Comparison of ENCODE assay signal across 1 cellular context in the genomic region with DNA sequence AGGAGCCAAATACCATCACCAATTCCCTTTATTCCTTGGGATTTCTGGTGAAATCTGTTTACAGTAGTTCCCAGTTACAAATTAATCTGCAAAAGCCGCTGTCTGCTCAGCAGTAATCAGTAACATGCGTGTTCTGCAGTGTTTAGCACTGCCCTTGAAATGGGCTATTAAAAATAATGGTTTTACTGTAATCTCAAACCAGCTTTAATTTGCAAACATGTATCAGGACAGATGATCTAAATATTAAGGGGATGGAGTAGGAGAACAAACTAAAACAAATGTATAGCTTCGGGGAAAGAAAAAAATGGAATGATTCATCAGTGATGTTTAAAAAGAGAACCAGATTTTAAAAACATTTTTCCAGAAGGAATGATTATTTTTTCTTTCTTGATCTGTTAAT.
A peak's percentile ranks its signal among the peaks of the same experiment; 100 is the strongest.
TF ChIP-seq lines count a peak whose summit lies in the region.

No MANE protein-coding gene starts in this region.

TF ChIP-seq in SK-N-SH, 30 proteins besides CTCF, POLR2A, EP300 and RAD21 (continued from another document):
- TF ChIP-seq RCOR1 (IDR thresholded peaks at IDR 0.05; ENCODE audit: low read length) (peak; percentile 86), CHD2 (IDR thresholded peaks at IDR 0.05; ENCODE audit: low read length, partially characterized antibody) (peak; percentile 44)
TF ChIP-seq in SK-N-SH: peak in this region for 4.
